Comparison of ENCODE assay signal across 1 cellular context in the genomic region with DNA sequence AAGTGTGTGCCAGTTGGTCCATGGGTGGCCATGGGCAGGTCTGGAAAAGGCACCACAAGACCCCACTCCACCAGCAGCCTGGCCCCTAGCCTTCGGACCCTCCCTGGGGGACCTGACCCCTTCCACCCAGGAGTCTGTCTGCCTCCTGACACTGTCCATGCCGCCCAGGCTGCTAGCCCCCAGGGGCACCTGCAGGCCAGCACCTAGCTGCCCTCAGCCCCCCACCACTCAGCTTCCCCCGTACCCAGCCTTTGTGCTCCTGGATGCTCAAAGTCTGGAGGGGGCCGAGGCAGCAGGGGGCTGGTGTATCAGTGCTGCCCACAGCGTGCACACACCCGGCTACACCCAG.
TF ChIP-seq lines count a peak whose summit lies in the region.

No MANE protein-coding gene starts in this region.

TF ChIP-seq in WTC11, 78 proteins besides CTCF, POLR2A, EP300 and RAD21 (continued from another document):
- no peak for TF ChIP-seq ZNF532 (CRISPR knock-in tag; IDR thresholded peaks at IDR 0.05; ENCODE audit: borderline replicate concordance)
- no peak for TF ChIP-seq RORB (CRISPR knock-in tag; IDR thresholded peaks at IDR 0.05)
- TF ChIP-seq NR1H2 (CRISPR knock-in tag; IDR thresholded peaks at IDR 0.05): no peak
- no peak for TF ChIP-seq ERG (CRISPR knock-in tag; IDR thresholded peaks at IDR 0.05)
- TF ChIP-seq, protein P1, sequence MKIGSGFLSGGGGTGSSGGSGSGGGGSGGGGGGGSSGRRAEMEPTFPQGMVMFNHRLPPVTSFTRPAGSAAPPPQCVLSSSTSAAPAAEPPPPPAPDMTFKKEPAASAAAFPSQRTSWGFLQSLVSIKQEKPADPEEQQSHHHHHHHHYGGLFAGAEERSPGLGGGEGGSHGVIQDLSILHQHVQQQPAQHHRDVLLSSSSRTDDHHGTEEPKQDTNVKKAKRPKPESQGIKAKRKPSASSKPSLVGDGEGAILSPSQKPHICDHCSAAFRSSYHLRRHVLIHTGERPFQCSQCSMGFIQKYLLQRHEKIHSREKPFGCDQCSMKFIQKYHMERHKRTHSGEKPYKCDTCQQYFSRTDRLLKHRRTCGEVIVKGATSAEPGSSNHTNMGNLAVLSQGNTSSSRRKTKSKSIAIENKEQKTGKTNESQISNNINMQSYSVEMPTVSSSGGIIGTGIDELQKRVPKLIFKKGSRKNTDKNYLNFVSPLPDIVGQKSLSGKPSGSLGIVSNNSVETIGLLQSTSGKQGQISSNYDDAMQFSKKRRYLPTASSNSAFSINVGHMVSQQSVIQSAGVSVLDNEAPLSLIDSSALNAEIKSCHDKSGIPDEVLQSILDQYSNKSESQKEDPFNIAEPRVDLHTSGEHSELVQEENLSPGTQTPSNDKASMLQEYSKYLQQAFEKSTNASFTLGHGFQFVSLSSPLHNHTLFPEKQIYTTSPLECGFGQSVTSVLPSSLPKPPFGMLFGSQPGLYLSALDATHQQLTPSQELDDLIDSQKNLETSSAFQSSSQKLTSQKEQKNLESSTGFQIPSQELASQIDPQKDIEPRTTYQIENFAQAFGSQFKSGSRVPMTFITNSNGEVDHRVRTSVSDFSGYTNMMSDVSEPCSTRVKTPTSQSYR (CRISPR knock-in tag; IDR thresholded peaks at IDR 0.05): no peak
- no peak for TF ChIP-seq TEAD4 (CRISPR knock-in tag; IDR thresholded peaks at IDR 0.05)
- no peak for TF ChIP-seq MXD4 (CRISPR knock-in tag; IDR thresholded peaks at IDR 0.05; ENCODE audit: borderline replicate concordance)
- TF ChIP-seq HMGXB4 (CRISPR knock-in tag; IDR thresholded peaks at IDR 0.05): no peak
